6 cellular contexts compared by ENCODE assay signal in the genomic region with DNA sequence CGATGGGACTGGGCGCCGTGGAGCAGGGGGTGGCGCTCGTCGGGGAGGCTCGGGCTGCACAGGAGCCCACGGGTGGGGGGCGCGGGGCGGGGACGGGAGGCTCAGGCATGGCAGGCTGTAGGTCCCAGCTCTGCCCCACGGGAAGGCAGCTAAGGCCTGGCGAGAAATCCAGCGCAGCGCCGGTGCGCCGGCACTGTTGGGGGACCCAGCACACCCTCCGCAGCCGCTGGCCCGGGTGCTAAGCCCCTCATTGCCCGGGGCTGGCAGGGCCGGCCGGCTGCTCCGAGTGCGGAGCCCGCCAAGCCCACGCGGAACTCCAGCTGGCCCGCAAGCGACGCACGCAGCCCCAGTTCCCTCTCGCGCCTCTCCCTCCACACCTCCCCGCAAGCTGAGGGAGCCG. TPM values are rescaled to one million over a fixed set of nuclear protein-coding genes. Genes with fewer than 3 reads are reported as not detected.
DNase-seq lines count a peak whose midpoint lies in the region; ATAC-seq, FAIRE-seq and TF ChIP-seq lines count a peak whose summit lies in the region.
"Not testable (repeated sequence)": the region's sequence is repeated elsewhere in the genome, so short reads cannot be mapped to it uniquely, and the experiment has no call there.
"Had no signal": no experiment of that assay in that cellular context is flagged by ENCODE, and none has a peak within 500 bp of the region (broad histone marks: within the 10 kb centered on the region; RNA-seq: fewer than 3 reads in every experiment).

No MANE protein-coding gene starts in this region.

- TF ChIP-seq CTCF in 22Rv1 (IDR thresholded peaks at IDR 0.05); K562 (IDR thresholded peaks at IDR 0.05 in 2 of 3, conservative IDR thresholded peaks at IDR 0.05 in 1 of 3; ENCODE audit: insufficient read depth in 2 of 3, low read depth in 1 of 3, low read length in 3 of 3): not testable (repeated sequence)

- not testable (repeated sequence) for TF ChIP-seq EP300 in K562 (IDR thresholded peaks at IDR 0.05; ENCODE audit: low read length)

- TF ChIP-seq RAD21 in K562 (CRISPR knock-in tag; conservative IDR thresholded peaks at IDR 0.05 in 1 of 2, IDR thresholded peaks at IDR 0.05 in 1 of 2) = not testable (repeated sequence)

- not testable (repeated sequence) for H3K4me2 ChIP-seq in K562 (ENCODE audit: insufficient read depth, low read length)

- FAIRE-seq in K562 (lab: Jason Lieb, UNC) = not testable (repeated sequence)

- H3K9ac ChIP-seq in K562 (ENCODE audit: insufficient read depth in 1 of 2, low read depth in 2 of 2, low read length in 2 of 2) = not testable (repeated sequence)

- not testable (repeated sequence) for H3K9me3 ChIP-seq in K562 (replicated peaks; ENCODE audit: control insufficient read depth, insufficient read depth, low read depth, low read length)

- H3K9me1 ChIP-seq in K562 (ENCODE audit: control insufficient read depth, insufficient read depth, low read length) = not testable (repeated sequence)

- DNase-seq in K562 (ENCODE audit: extremely low read depth in 1 of 4, low spot score in 3 of 4) = not testable (repeated sequence)
- DNase-seq in Right ventricle myocardium inferior (ENCODE audit: missing footprints) = peak; percentile 28

- not testable (repeated sequence) for H3K27me3 ChIP-seq in K562 (ENCODE audit: control insufficient read depth in 2 of 2, insufficient read depth in 2 of 2, low read length in 2 of 2)

- peak overlapping the region; percentile 99 for H3K27ac ChIP-seq in 22Rv1
- not testable (repeated sequence) for H3K27ac ChIP-seq in K562 (ENCODE audit: extremely low read depth, low read depth, low read length)

- H4K20me1 ChIP-seq in K562 (replicated peaks; ENCODE audit: control insufficient read depth, insufficient read depth, low read length) = not testable (repeated sequence)

- intact Hi-C loops in K562 (cut with micrococcal nuclease); Right ventricle myocardium inferior (cut with DNase I): not testable (repeated sequence)

- peaks cover 36 to 41% of the 10 kb centered on the region in 2 experiments for H3K4me1 ChIP-seq in K562 (replicated peaks in 1 of 2; ENCODE audit: control insufficient read depth in 2 of 2, insufficient read depth in 2 of 2, low read length in 2 of 2)

- in situ Hi-C loops in K562 (cut with MboI) = not testable (repeated sequence)

- not testable (repeated sequence) for H3K79me2 ChIP-seq in K562 (ENCODE audit: control insufficient read depth, insufficient read depth, low read length)

- not testable (repeated sequence) for H3K4me3 ChIP-seq in K562

- not testable (repeated sequence) for H3K36me3 ChIP-seq in K562 (ENCODE audit: control insufficient read depth, insufficient read depth, low read length)

- H2AFZ ChIP-seq in K562 (ENCODE audit: low read depth, low read length) = not testable (repeated sequence)

- WGBS in K562 (ENCODE audit: insufficient coverage, low coverage, missing lambda C conversion rate) = 87% methylated on average over 13 of the region's 38 CpGs

- POLR2A ChIA-PET in K562 (lab: Yijun Ruan, JAX) = interaction anchor here (1.0 to 1.7 kb wide), 2 partner anchors 43 to 49 kb away, joined by 3 to 5 read pairs; partner anchors contain the start of gene BAHCC1

- BruUV-seq in K562 (replicated peaks; lab: Mats Ljungman, UMichigan) = not testable (repeated sequence)

- ATAC-seq in K562, Right ventricle myocardium inferior: not testable (repeated sequence)

- CTCF ChIA-PET in K562 (lab: Yijun Ruan, JAX; ENCODE audit: low intra/inter-chr PET ratio) = not testable (repeated sequence)

- not testable (repeated sequence) for TF ChIP-seq POLR2A in K562 (conservative IDR thresholded peaks at IDR 0.05)

TF ChIP-seq in K562, 482 proteins besides CTCF, POLR2A, EP300 and RAD21:
- TF ChIP-seq, protein P1, sequence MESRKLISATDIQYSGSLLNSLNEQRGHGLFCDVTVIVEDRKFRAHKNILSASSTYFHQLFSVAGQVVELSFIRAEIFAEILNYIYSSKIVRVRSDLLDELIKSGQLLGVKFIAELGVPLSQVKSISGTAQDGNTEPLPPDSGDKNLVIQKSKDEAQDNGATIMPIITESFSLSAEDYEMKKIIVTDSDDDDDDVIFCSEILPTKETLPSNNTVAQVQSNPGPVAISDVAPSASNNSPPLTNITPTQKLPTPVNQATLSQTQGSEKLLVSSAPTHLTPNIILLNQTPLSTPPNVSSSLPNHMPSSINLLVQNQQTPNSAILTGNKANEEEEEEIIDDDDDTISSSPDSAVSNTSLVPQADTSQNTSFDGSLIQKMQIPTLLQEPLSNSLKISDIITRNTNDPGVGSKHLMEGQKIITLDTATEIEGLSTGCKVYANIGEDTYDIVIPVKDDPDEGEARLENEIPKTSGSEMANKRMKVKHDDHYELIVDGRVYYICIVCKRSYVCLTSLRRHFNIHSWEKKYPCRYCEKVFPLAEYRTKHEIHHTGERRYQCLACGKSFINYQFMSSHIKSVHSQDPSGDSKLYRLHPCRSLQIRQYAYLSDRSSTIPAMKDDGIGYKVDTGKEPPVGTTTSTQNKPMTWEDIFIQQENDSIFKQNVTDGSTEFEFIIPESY (CRISPR knock-in tag; IDR thresholded peaks at IDR 0.05) = 0 out of 2 replicates have a peak, but pooled peaks have one; percentile 18

RNA-seq across cellular contexts. Expression of gene BAHCC1, which starts 43.2 kb away (rescaled TPM):
- total RNA-seq in K562 (2011; cell fraction: chromatin; rRNA removed; ENCODE audit: low replicate concordance) = 32.5 and 87.9 TPM in 2 replicates
- 48.6 and 57.5 TPM in 2 replicates for total RNA-seq in K562 (2011; cell fraction: nucleolus; rRNA removed)
- 39.0 and 40.6 TPM in 2 replicates for total RNA-seq in K562 (2011; cell fraction: nucleoplasm; rRNA removed)
- total RNA-seq in K562 (2014; rRNA removed) = 11.1 and 13.9 TPM in 2 replicates
- 2.1 and 2.6 TPM in 2 replicates for total RNA-seq in K562 (2014; rRNA removed; fragmentation: Illumina TruSeq; extraction: Trizol)
- total RNA-seq in K562 (2015; rRNA removed; fragmentation: Illumina TruSeq; extraction: Trizol) = 5.0 and 6.5 TPM in 2 replicates
- 20.8 and 26.9 TPM in 2 replicates for total RNA-seq in K562 (2021)
- 4.4 and 11.8 TPM in 2 replicates for polyA plus RNA-seq in K562 (2011; rRNA removed)
- polyA plus RNA-seq in K562 (2011; cell fraction: cytosol; rRNA removed) = 8.6 and 8.8 TPM in 2 replicates
- 112 and 139 TPM in 2 replicates for polyA plus RNA-seq in K562 (2011; cell fraction: nucleus; rRNA removed)
- 14.4 and 22.5 TPM in 2 replicates for polyA plus RNA-seq in K562 (2012)
- 5.5 and 6.8 TPM in 2 replicates for polyA plus RNA-seq in K562 (2014; fragmentation: Illumina TruSeq; extraction: Trizol)
- polyA plus RNA-seq in K562 (2014; fragmentation: Nextera tagmentation; extraction: Ambion mirVana) = under 1 TPM; 0.14 to 0.24 TPM
- 17.2 and 23.3 TPM in 2 replicates for polyA plus RNA-seq in K562 (2014; rRNA removed)
- 0.72 and 2.7 TPM in 2 replicates for polyA minus RNA-seq in K562 (2011; rRNA and poly(A)+ RNA removed)
- polyA minus RNA-seq in K562 (2011; cell fraction: cytosol; rRNA and poly(A)+ RNA removed) = 6.8 and 8.7 TPM in 2 replicates
- polyA minus RNA-seq in K562 (2011; cell fraction: nucleus; rRNA and poly(A)+ RNA removed) = 12.7 and 15.3 TPM in 2 replicates
- total RNA-seq in Right ventricle myocardium inferior = 9.9 TPM
- total RNA-seq: CD4-positive, alpha-beta memory T cell; CD8-positive, alpha-beta memory T cell had no signal
- polyA plus RNA-seq: CD4-positive, alpha-beta memory T cell; CD4-positive, CD25-positive, alpha-beta regulatory T cell; CD8-positive, alpha-beta memory T cell had no signal

RNA-seq across cellular contexts. Expression of gene SLC38A10, which starts 56.9 kb away (rescaled TPM):
- total RNA-seq in K562 (2011; cell fraction: chromatin; rRNA removed; ENCODE audit: low replicate concordance) = 96.2 and 235 TPM in 2 replicates
- total RNA-seq in K562 (2011; cell fraction: nucleolus; rRNA removed) = 109 and 114 TPM in 2 replicates
- 104 and 132 TPM in 2 replicates for total RNA-seq in K562 (2011; cell fraction: nucleoplasm; rRNA removed)
- total RNA-seq in K562 (2014; rRNA removed) (35.6 and 35.8 TPM in 2 replicates), K562 (2014; rRNA removed; fragmentation: Illumina TruSeq; extraction: Trizol) (4.3 and 5.2 TPM in 2 replicates), K562 (2015; rRNA removed; fragmentation: Illumina TruSeq; extraction: Trizol) (15.5 and 16.1 TPM in 2 replicates), K562 (2021) (52.8 and 54.2 TPM in 2 replicates), Right ventricle myocardium inferior (44.6 TPM)
- polyA plus RNA-seq in K562 (2011; rRNA removed) (13.1 and 18.0 TPM in 2 replicates), K562 (2014; fragmentation: Illumina TruSeq; extraction: Trizol) (13.8 and 24.0 TPM in 2 replicates), K562 (2014; fragmentation: Nextera tagmentation; extraction: Ambion mirVana) (under 1 TPM; 0.45 to 0.92 TPM), K562 (2014; rRNA removed) (31.7 and 32.1 TPM in 2 replicates)
- 18.4 and 29.4 TPM in 2 replicates for polyA plus RNA-seq in K562 (2011; cell fraction: cytosol; rRNA removed)
- polyA plus RNA-seq in K562 (2011; cell fraction: nucleus; rRNA removed) = 50.2 and 67.4 TPM in 2 replicates
- polyA plus RNA-seq in K562 (2012) = 38.9 and 86.6 TPM in 2 replicates
- polyA minus RNA-seq in K562 (2011; rRNA and poly(A)+ RNA removed) = 16.9 and 24.8 TPM in 2 replicates
- 54.3 and 65.3 TPM in 2 replicates for polyA minus RNA-seq in K562 (2011; cell fraction: cytosol; rRNA and poly(A)+ RNA removed)
- 28.7 and 33.2 TPM in 2 replicates for polyA minus RNA-seq in K562 (2011; cell fraction: nucleus; rRNA and poly(A)+ RNA removed)
